ENCODE assay signal across 11 cellular contexts in the genomic region with DNA sequence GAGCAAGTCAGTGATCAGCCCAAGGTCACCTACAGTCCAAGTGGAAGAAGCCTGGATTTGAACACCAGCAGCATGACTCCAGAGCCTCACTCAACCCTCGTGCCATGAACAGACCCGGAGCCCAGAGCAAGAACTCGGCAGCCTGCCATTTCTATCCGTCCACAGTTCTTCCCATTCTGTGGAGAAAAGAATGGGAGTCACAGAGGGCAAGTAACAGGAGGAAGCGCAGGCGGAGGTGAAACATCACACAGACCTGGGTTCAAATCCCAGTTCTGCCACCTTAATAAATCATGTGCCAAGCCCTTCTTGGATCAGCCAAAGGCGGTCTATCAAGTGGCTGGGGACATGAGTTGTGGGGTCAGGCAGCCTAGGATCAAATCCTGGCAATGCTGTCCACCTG. TPM values are rescaled to one million over a fixed set of nuclear protein-coding genes. Genes with fewer than 3 reads are reported as not detected.
DNase-seq lines count a peak whose midpoint lies in the region; ATAC-seq, FAIRE-seq and TF ChIP-seq lines count a peak whose summit lies in the region.
"Had no signal": no experiment of that assay in that cellular context is flagged by ENCODE, and none has a peak within 500 bp of the region (broad histone marks: within the 10 kb centered on the region; RNA-seq: fewer than 3 reads in every experiment).

No MANE protein-coding gene starts in this region.

- peaks cover 14% of the 10 kb centered on the region for H4K20me1 ChIP-seq in astrocyte (ENCODE audit: insufficient read depth, low read length)

- TF ChIP-seq CTCF in A673 (conservative IDR thresholded peaks at IDR 0.05; ENCODE audit: low read depth, low read length) (no peak), GM12875 (IDR thresholded peaks at IDR 0.05; ENCODE audit: borderline replicate concordance, insufficient read depth, low read depth, low read length) (no peak), astrocyte (IDR thresholded peaks at IDR 0.05; ENCODE audit: insufficient read depth, low read depth, low read length) (no peak)

- H3K79me2 ChIP-seq in astrocyte (ENCODE audit: insufficient read depth, low read length) = no peaks in the 10 kb centered on the region

- H3K36me3 ChIP-seq in A673 (ENCODE audit: insufficient read depth, low read length, poor library complexity, severe bottlenecking) = peaks cover 58% of the 10 kb centered on the region
- H3K36me3 ChIP-seq in astrocyte (ENCODE audit: insufficient read depth, low read length) = no peaks in the 10 kb centered on the region
- no peaks in the 10 kb centered on the region for H3K36me3 ChIP-seq in muscle layer of duodenum (ENCODE audit: control insufficient read depth in 1 of 2, insufficient read depth in 2 of 2, low read length in 2 of 2)

- CTCF ChIA-PET in A673 (lab: Charles Lee) = no interaction called here

- H3K4me3 Mint-ChIP-seq in astrocyte (ENCODE audit: unreplicated experiment) = no peak overlapping the region

- no peak overlapping the region for H3K9ac ChIP-seq in astrocyte (ENCODE audit: low read length)

- no peak for FAIRE-seq in astrocyte (lab: Jason Lieb, UNC)

- H3K4me1 ChIP-seq in A673 (ENCODE audit: insufficient read depth, low read length, poor library complexity, severe bottlenecking) (peaks cover 52% of the 10 kb centered on the region), astrocyte (ENCODE audit: insufficient read depth, low read length) (peaks cover 29% of the 10 kb centered on the region), muscle layer of duodenum (ENCODE audit: control insufficient read depth in 1 of 2, insufficient read depth in 2 of 2, low read length in 2 of 2) (peaks cover 16 to 30% of the 10 kb centered on the region in 2 donors)

- DNase-seq in A673 (ENCODE audit: low spot score) (no peak), astrocyte (ENCODE audit: low read depth) (no peak), DMS 273 (lab: John Stamatoyannopoulos, UW; ENCODE audit: unreplicated experiment) (no peak), inferior parietal cortex (ENCODE audit: extremely low spot score) (no peak)
- DNase-seq in central memory CD4-positive, alpha-beta T cell = no peak
- DNase-seq: COR-L47 had no signal

- H3K4me2 ChIP-seq in astrocyte (ENCODE audit: low read length) = peak overlapping the region; percentile 88

- BruUV-seq in A673 (replicated peaks; lab: Mats Ljungman, UMichigan) = no TSS peak

- H3K27ac Mint-ChIP-seq in astrocyte (ENCODE audit: unreplicated experiment) = no peak overlapping the region
- H3K27ac Mint-ChIP-seq: progenitor cell of endocrine pancreas had no signal

- H3K27ac ChIP-seq in A673 (ENCODE audit: low read depth, low read length, poor library complexity, severe bottlenecking) (peak overlapping the region; percentile 96), astrocyte (ENCODE audit: low read depth, low read length) (no peak overlapping the region), muscle layer of duodenum (ENCODE audit: low read length) (peak overlapping the region; percentile 53)
- H3K27ac ChIP-seq: epithelial cell of prostate had no signal

- H3K4me3 ChIP-seq in A673 (ENCODE audit: low read depth, low read length, poor library complexity, severe bottlenecking) (peak overlapping the region; percentile 95), GM12875 (ENCODE audit: low read depth, low read length) (peak overlapping the region; percentile 2), astrocyte (ENCODE audit: insufficient read depth, low read depth, low read length) (no peak overlapping the region), muscle layer of duodenum (ENCODE audit: low read depth in 1 of 2, low read length in 2 of 2) (peak overlapping the region in 1 of 2 donors; percentile 70)

- H3K9me3 ChIP-seq in A673 (ENCODE audit: low read depth, low read length, poor library complexity, severe bottlenecking) = no peaks in the 10 kb centered on the region
- no peaks in the 10 kb centered on the region for H3K9me3 ChIP-seq in astrocyte (ENCODE audit: insufficient read depth, low read depth, low read length)
- H3K9me3 ChIP-seq in muscle layer of duodenum (ENCODE audit: control insufficient read depth in 1 of 2, low read length in 2 of 2) = no peaks in the 10 kb centered on the region

- no peak overlapping the region for H2AFZ ChIP-seq in astrocyte (ENCODE audit: low read depth, low read length)

- peaks cover 9% of the 10 kb centered on the region for H3K4me1 Mint-ChIP-seq in astrocyte (ENCODE audit: low read depth, unreplicated experiment)

- H3K9me3 Mint-ChIP-seq in astrocyte (ENCODE audit: unreplicated experiment) = no peaks in the 10 kb centered on the region

- peaks cover 6% of the 10 kb centered on the region for H3K27me3 Mint-ChIP-seq in astrocyte (ENCODE audit: low read depth, unreplicated experiment)

- peaks cover 2% of the 10 kb centered on the region for H3K36me3 Mint-ChIP-seq in astrocyte (ENCODE audit: low read depth, unreplicated experiment)

- no peak for ATAC-seq in GM18511 (IDR thresholded peaks at IDR 0.05; ENCODE audit: unreplicated experiment)

- H3K27me3 ChIP-seq in A673 (replicated peaks; ENCODE audit: insufficient read depth, low read depth, low read length, poor library complexity) = no peaks in the 10 kb centered on the region
- no peaks in the 10 kb centered on the region for H3K27me3 ChIP-seq in astrocyte (ENCODE audit: insufficient read depth, low read length)
- no peaks in the 10 kb centered on the region for H3K27me3 ChIP-seq in muscle layer of duodenum (ENCODE audit: low read depth, low read length)

- POLR2A ChIA-PET in A673 (lab: Charles Lee; ENCODE audit: low non-redundant PET) = no interaction called here

- intact Hi-C loops in A673 (cut with micrococcal nuclease; ENCODE audit: unreplicated experiment) = loop anchor here (10.0 kb wide), 1 partner anchor 169 kb away; no protein-coding TSS in a partner anchor

RNA-seq across cellular contexts. Expression of gene PREX1, which starts 4.3 kb away (rescaled TPM):
- total RNA-seq in A673 (2021) = 145 and 174 TPM in 2 replicates
- total RNA-seq in astrocyte = 2.0 and 3.5 TPM in 2 replicates

Comparison
In these comparisons a context has a peak if more than half of its experiments do, and no peak if none do; other contexts are left out.
1. RNA of gene PREX1, which starts 4.3 kb away (total RNA-seq): 145 to 174 TPM in A673; 2.0 to 3.5 TPM in astrocyte; every median in the first group is over 10 times any median in the second.